In the genomic region with DNA sequence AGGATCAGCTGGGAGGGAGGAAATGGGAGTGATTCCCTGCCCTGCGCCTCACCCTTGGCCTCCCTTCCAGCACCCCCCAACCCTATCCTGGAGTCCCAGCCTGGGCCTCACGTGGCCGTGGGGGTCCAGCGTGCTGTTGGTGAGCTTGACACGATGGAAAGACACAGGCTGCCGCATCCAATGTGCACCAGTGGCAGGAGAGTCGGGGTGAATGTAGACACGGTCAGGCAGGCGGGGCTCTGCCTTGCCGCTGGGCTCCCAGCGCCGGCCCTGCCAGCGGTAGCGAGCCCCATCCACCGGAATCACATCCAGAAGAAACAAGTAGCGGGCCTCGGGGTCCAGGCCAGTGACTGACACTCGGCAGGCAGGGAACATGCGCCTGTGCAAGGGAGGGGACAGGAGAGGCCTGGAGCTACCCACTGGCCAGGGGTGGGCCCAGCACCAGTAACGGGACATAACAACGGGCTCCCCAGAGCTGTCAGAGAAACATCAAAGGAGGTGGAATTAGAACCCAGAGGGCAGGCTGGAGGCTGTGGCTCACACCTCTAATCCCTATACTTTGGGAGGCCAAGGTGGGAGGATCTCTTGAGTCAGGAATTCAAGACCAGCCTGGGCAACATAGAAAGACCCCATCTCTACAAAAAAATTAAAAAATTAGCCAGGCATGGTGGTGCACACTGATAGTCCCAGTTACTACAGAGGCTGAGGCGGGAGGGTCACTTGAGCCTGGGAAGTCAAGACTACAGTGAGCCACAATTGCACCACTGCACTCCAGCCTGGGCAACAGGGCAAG, we compare ENCODE assay signal across 1 cellular context.
TF ChIP-seq lines count a peak whose summit lies in the region.

No MANE protein-coding gene starts in this region.

TF ChIP-seq in HepG2, 621 proteins besides CTCF, POLR2A, EP300 and RAD21 (continued from another document and continues in another):
- TF ChIP-seq, protein P1, sequence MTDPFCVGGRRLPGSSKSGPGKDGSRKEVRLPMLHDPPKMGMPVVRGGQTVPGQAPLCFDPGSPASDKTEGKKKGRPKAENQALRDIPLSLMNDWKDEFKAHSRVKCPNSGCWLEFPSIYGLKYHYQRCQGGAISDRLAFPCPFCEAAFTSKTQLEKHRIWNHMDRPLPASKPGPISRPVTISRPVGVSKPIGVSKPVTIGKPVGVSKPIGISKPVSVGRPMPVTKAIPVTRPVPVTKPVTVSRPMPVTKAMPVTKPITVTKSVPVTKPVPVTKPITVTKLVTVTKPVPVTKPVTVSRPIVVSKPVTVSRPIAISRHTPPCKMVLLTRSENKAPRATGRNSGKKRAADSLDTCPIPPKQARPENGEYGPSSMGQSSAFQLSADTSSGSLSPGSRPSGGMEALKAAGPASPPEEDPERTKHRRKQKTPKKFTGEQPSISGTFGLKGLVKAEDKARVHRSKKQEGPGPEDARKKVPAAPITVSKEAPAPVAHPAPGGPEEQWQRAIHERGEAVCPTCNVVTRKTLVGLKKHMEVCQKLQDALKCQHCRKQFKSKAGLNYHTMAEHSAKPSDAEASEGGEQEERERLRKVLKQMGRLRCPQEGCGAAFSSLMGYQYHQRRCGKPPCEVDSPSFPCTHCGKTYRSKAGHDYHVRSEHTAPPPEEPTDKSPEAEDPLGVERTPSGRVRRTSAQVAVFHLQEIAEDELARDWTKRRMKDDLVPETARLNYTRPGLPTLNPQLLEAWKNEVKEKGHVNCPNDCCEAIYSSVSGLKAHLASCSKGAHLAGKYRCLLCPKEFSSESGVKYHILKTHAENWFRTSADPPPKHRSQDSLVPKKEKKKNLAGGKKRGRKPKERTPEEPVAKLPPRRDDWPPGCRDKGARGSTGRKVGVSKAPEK (CRISPR knock-in tag; IDR thresholded peaks at IDR 0.05; ENCODE audit: borderline replicate concordance): no peak
- TF ChIP-seq ZNF260 (CRISPR knock-in tag; IDR thresholded peaks at IDR 0.05; ENCODE audit: borderline replicate concordance, low read depth): no peak
- no peak for TF ChIP-seq ZNF766 (CRISPR knock-in tag; IDR thresholded peaks at IDR 0.05; ENCODE audit: borderline replicate concordance)
- TF ChIP-seq, protein P2, sequence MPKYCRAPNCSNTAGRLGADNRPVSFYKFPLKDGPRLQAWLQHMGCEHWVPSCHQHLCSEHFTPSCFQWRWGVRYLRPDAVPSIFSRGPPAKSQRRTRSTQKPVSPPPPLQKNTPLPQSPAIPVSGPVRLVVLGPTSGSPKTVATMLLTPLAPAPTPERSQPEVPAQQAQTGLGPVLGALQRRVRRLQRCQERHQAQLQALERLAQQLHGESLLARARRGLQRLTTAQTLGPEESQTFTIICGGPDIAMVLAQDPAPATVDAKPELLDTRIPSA (CRISPR knock-in tag; IDR thresholded peaks at IDR 0.05; ENCODE audit: borderline replicate concordance): no peak
- no peak for TF ChIP-seq ZNF282 (IDR thresholded peaks at IDR 0.05; ENCODE audit: partially characterized antibody)
- TF ChIP-seq, protein P3, sequence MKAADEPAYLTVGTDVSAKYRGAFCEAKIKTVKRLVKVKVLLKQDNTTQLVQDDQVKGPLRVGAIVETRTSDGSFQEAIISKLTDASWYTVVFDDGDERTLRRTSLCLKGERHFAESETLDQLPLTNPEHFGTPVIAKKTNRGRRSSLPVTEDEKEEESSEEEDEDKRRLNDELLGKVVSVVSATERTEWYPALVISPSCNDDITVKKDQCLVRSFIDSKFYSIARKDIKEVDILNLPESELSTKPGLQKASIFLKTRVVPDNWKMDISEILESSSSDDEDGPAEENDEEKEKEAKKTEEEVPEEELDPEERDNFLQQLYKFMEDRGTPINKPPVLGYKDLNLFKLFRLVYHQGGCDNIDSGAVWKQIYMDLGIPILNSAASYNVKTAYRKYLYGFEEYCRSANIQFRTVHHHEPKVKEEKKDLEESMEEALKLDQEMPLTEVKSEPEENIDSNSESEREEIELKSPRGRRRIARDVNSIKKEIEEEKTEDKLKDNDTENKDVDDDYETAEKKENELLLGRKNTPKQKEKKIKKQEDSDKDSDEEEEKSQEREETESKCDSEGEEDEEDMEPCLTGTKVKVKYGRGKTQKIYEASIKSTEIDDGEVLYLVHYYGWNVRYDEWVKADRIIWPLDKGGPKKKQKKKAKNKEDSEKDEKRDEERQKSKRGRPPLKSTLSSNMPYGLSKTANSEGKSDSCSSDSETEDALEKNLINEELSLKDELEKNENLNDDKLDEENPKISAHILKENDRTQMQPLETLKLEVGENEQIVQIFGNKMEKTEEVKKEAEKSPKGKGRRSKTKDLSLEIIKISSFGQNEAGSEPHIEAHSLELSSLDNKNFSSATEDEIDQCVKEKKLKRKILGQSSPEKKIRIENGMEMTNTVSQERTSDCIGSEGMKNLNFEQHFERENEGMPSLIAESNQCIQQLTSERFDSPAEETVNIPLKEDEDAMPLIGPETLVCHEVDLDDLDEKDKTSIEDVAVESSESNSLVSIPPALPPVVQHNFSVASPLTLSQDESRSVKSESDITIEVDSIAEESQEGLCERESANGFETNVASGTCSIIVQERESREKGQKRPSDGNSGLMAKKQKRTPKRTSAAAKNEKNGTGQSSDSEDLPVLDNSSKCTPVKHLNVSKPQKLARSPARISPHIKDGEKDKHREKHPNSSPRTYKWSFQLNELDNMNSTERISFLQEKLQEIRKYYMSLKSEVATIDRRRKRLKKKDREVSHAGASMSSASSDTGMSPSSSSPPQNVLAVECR (CRISPR knock-in tag; IDR thresholded peaks at IDR 0.05; ENCODE audit: borderline replicate concordance): peak; percentile 48; the same call in 1 of the 2 replicates
- TF ChIP-seq PAF1 (CRISPR knock-in tag; IDR thresholded peaks at IDR 0.05): no peak
- TF ChIP-seq NFYB (CRISPR knock-in tag; IDR thresholded peaks at IDR 0.05): no peak
- TF ChIP-seq, protein P4, sequence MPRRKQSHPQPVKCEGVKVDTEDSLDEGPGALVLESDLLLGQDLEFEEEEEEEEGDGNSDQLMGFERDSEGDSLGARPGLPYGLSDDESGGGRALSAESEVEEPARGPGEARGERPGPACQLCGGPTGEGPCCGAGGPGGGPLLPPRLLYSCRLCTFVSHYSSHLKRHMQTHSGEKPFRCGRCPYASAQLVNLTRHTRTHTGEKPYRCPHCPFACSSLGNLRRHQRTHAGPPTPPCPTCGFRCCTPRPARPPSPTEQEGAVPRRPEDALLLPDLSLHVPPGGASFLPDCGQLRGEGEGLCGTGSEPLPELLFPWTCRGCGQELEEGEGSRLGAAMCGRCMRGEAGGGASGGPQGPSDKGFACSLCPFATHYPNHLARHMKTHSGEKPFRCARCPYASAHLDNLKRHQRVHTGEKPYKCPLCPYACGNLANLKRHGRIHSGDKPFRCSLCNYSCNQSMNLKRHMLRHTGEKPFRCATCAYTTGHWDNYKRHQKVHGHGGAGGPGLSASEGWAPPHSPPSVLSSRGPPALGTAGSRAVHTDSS (CRISPR knock-in tag; conservative IDR thresholded peaks at IDR 0.05): no peak
- TF ChIP-seq U2AF2 (IDR thresholded peaks at IDR 0.05; ENCODE audit: low read depth, low read length): no peak
- TF ChIP-seq, protein P5, sequence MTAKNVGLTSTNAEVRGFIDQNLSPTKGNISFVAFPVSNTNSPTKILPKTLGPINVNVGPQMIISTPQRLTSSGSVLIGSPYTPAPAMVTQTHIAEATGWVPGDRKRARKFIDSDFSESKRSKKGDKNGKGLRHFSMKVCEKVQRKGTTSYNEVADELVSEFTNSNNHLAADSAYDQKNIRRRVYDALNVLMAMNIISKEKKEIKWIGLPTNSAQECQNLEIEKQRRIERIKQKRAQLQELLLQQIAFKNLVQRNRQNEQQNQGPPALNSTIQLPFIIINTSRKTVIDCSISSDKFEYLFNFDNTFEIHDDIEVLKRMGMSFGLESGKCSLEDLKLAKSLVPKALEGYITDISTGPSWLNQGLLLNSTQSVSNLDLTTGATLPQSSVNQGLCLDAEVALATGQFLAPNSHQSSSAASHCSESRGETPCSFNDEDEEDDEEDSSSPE (CRISPR knock-in tag; IDR thresholded peaks at IDR 0.05): no peak
- TF ChIP-seq MBD4 (IDR thresholded peaks at IDR 0.05; ENCODE audit: borderline replicate concordance, low read length): no peak
- TF ChIP-seq ZNF296 (CRISPR knock-in tag; conservative IDR thresholded peaks at IDR 0.05): no peak
- no peak for TF ChIP-seq ZFP1 (CRISPR knock-in tag; IDR thresholded peaks at IDR 0.05)
- 0 out of 2 replicates have a peak, but pooled peaks have one; percentile 3 for TF ChIP-seq ZNF629 (CRISPR knock-in tag; conservative IDR thresholded peaks at IDR 0.05)
- TF ChIP-seq TBP (CRISPR knock-in tag; IDR thresholded peaks at IDR 0.05): no peak
- TF ChIP-seq ESRRA (CRISPR knock-in tag; IDR thresholded peaks at IDR 0.05; ENCODE audit: low read depth): no peak
- TF ChIP-seq ZNF567 (CRISPR knock-in tag; IDR thresholded peaks at IDR 0.05; ENCODE audit: borderline replicate concordance): no peak
- TF ChIP-seq ISL2 (CRISPR knock-in tag; IDR thresholded peaks at IDR 0.05): no peak
- TF ChIP-seq ZNF75D (CRISPR knock-in tag; IDR thresholded peaks at IDR 0.05; ENCODE audit: borderline replicate concordance): no peak
- TF ChIP-seq, protein P6, sequence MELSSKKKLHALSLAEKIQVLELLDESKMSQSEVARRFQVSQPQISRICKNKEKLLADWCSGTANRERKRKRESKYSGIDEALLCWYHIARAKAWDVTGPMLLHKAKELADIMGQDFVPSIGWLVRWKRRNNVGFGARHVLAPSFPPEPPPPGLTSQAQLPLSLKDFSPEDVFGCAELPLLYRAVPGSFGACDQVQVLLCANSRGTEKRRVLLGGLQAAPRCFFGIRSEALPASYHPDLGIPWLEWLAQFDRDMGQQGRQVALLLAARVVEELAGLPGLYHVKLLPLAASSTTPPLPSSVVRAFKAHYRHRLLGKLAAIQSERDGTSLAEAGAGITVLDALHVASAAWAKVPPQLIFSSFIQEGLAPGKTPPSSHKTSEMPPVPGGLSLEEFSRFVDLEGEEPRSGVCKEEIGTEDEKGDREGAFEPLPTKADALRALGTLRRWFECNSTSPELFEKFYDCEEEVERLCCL (CRISPR knock-in tag; IDR thresholded peaks at IDR 0.05; ENCODE audit: borderline replicate concordance): no peak
- TF ChIP-seq, protein P7, sequence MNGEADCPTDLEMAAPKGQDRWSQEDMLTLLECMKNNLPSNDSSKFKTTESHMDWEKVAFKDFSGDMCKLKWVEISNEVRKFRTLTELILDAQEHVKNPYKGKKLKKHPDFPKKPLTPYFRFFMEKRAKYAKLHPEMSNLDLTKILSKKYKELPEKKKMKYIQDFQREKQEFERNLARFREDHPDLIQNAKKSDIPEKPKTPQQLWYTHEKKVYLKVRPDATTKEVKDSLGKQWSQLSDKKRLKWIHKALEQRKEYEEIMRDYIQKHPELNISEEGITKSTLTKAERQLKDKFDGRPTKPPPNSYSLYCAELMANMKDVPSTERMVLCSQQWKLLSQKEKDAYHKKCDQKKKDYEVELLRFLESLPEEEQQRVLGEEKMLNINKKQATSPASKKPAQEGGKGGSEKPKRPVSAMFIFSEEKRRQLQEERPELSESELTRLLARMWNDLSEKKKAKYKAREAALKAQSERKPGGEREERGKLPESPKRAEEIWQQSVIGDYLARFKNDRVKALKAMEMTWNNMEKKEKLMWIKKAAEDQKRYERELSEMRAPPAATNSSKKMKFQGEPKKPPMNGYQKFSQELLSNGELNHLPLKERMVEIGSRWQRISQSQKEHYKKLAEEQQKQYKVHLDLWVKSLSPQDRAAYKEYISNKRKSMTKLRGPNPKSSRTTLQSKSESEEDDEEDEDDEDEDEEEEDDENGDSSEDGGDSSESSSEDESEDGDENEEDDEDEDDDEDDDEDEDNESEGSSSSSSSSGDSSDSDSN (CRISPR knock-in tag; IDR thresholded peaks at IDR 0.05): peak; percentile 82
- no peak for TF ChIP-seq MXI1 (IDR thresholded peaks at IDR 0.05; ENCODE audit: borderline replicate concordance, low read depth, low read length)
- peak; percentile 65; the same call in 1 of the 2 replicates for TF ChIP-seq ZNF607 (CRISPR knock-in tag; IDR thresholded peaks at IDR 0.05; ENCODE audit: borderline replicate concordance)
- TF ChIP-seq TBX3 (IDR thresholded peaks at IDR 0.05; ENCODE audit: borderline replicate concordance): no peak
- TF ChIP-seq, protein P8, sequence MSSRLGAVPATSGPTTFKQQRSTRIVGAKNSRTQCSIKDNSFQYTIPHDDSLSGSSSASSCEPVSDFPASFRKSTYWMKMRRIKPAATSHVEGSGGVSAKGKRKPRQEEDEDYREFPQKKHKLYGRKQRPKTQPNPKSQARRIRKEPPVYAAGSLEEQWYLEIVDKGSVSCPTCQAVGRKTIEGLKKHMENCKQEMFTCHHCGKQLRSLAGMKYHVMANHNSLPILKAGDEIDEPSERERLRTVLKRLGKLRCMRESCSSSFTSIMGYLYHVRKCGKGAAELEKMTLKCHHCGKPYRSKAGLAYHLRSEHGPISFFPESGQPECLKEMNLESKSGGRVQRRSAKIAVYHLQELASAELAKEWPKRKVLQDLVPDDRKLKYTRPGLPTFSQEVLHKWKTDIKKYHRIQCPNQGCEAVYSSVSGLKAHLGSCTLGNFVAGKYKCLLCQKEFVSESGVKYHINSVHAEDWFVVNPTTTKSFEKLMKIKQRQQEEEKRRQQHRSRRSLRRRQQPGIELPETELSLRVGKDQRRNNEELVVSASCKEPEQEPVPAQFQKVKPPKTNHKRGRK (CRISPR knock-in tag; IDR thresholded peaks at IDR 0.05): no peak
- no peak for TF ChIP-seq TSC22D2 (CRISPR knock-in tag; IDR thresholded peaks at IDR 0.05; ENCODE audit: borderline replicate concordance)
- TF ChIP-seq, protein P9, sequence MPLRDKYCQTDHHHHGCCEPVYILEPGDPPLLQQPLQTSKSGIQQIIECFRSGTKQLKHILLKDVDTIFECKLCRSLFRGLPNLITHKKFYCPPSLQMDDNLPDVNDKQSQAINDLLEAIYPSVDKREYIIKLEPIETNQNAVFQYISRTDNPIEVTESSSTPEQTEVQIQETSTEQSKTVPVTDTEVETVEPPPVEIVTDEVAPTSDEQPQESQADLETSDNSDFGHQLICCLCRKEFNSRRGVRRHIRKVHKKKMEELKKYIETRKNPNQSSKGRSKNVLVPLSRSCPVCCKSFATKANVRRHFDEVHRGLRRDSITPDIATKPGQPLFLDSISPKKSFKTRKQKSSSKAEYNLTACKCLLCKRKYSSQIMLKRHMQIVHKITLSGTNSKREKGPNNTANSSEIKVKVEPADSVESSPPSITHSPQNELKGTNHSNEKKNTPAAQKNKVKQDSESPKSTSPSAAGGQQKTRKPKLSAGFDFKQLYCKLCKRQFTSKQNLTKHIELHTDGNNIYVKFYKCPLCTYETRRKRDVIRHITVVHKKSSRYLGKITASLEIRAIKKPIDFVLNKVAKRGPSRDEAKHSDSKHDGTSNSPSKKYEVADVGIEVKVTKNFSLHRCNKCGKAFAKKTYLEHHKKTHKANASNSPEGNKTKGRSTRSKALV (CRISPR knock-in tag; IDR thresholded peaks at IDR 0.05): peak; percentile 54; the same call in 1 of the 2 replicates
- TF ChIP-seq ETV5 (CRISPR knock-in tag; IDR thresholded peaks at IDR 0.05; ENCODE audit: borderline replicate concordance): no peak
- peak; percentile 26; the same call in 1 of the 2 replicates for TF ChIP-seq ZKSCAN8 (CRISPR knock-in tag; IDR thresholded peaks at IDR 0.05; ENCODE audit: borderline replicate concordance)
- TF ChIP-seq ZNF207 (IDR thresholded peaks at IDR 0.05; ENCODE audit: borderline replicate concordance): no peak
- TF ChIP-seq, protein P10, sequence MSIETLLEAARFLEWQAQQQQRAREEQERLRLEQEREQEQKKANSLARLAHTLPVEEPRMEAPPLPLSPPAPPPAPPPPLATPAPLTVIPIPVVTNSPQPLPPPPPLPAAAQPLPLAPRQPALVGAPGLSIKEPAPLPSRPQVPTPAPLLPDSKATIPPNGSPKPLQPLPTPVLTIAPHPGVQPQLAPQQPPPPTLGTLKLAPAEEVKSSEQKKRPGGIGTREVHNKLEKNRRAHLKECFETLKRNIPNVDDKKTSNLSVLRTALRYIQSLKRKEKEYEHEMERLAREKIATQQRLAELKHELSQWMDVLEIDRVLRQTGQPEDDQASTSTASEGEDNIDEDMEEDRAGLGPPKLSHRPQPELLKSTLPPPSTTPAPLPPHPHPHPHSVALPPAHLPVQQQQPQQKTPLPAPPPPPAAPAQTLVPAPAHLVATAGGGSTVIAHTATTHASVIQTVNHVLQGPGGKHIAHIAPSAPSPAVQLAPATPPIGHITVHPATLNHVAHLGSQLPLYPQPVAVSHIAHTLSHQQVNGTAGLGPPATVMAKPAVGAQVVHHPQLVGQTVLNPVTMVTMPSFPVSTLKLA (IDR thresholded peaks at IDR 0.05): no peak
- no peak for TF ChIP-seq ZNF317 (CRISPR knock-in tag; IDR thresholded peaks at IDR 0.05)
- TF ChIP-seq ZNF337 (CRISPR knock-in tag; IDR thresholded peaks at IDR 0.05; ENCODE audit: borderline replicate concordance, low read depth): no peak
